21 cellular contexts compared by ENCODE assay signal in genomic region chr11:116137753-116138152, GRCh38.
DNase-seq lines count a peak whose midpoint lies in the region; ATAC-seq and TF ChIP-seq lines count a peak whose summit lies in the region.
"Had no signal": no experiment of that assay in that cellular context is flagged by ENCODE, and none has a peak within 500 bp of the region (broad histone marks: within the 10 kb centered on the region; RNA-seq: fewer than 3 reads in every experiment).

No MANE protein-coding gene starts in this region.

- peaks cover 12% of the 10 kb centered on the region for H3K9me3 Mint-ChIP-seq in nephron progenitor cell
- H3K9me3 Mint-ChIP-seq: CD8-positive, alpha-beta memory T cell had no signal

- no peaks in the 10 kb centered on the region for H3K36me3 ChIP-seq in BLaER1

- peaks cover 6% of the 10 kb centered on the region for H3K27me3 Mint-ChIP-seq in nephron progenitor cell (ENCODE audit: low read depth, poor library complexity)

- ATAC-seq in left colon (peak; percentile 81), SK-N-SH treated with all-trans-retinoic acid at 6 μM for 48 hours (no peak), GM21423 (IDR thresholded peaks at IDR 0.05; ENCODE audit: unreplicated experiment) (no peak)
- ATAC-seq: HCT116, HepG2 had no signal

- H4K20me1 ChIP-seq in BLaER1, result no peaks in the 10 kb centered on the region

- no peaks in the 10 kb centered on the region for H3K36me3 Mint-ChIP-seq in nephron progenitor cell (ENCODE audit: low read depth)
- H3K36me3 Mint-ChIP-seq: CD4-positive, CD25-positive, alpha-beta regulatory T cell; CD8-positive, alpha-beta memory T cell; IgD-negative memory B cell had no signal

- no peak overlapping the region for H3K9ac ChIP-seq in BLaER1
- H3K9ac ChIP-seq: GM23248 had no signal

- no peak overlapping the region for H3K4me3 ChIP-seq in BLaER1
- H3K4me3 ChIP-seq: GM23248 had no signal

- peak; percentile 85 to 91 for DNase-seq in NCI-H526 (lab: John Stamatoyannopoulos, UW)
- DNase-seq in left colon, result no peak
- no peak for DNase-seq in nephron progenitor cell
- no peak for DNase-seq in NCI-H187 (lab: John Stamatoyannopoulos, UW)
- DNase-seq: 8988T; C1 segment of cervical spinal cord; CD4-positive, CD25-positive, alpha-beta regulatory T cell; CD8-positive, alpha-beta memory T cell; COR-L47; DMS 273 treated with DMSO at 0.1 percent for 48 hours; DMS53; DND-41; EL; GM23248; HFFc6 had no signal

- H3K27ac ChIP-seq in BLaER1, result no peak overlapping the region
- H3K27ac ChIP-seq: GM23248 had no signal

- no peak overlapping the region for H3K4me3 Mint-ChIP-seq in nephron progenitor cell
- H3K4me3 Mint-ChIP-seq: CD4-positive, CD25-positive, alpha-beta regulatory T cell; CD8-positive, alpha-beta memory T cell; HFFc6; IgD-negative memory B cell had no signal

- H3K4me1 ChIP-seq in BLaER1, result peaks cover 15% of the 10 kb centered on the region

- H3K27me3 ChIP-seq in BLaER1, result no peaks in the 10 kb centered on the region

- H3K4me1 Mint-ChIP-seq in nephron progenitor cell, result peaks cover 38% of the 10 kb centered on the region
- H3K4me1 Mint-ChIP-seq: CD4-positive, CD25-positive, alpha-beta regulatory T cell; CD8-positive, alpha-beta memory T cell; IgD-negative memory B cell had no signal

- peak overlapping the region; percentile 34 for H3K27ac Mint-ChIP-seq in nephron progenitor cell
- H3K27ac Mint-ChIP-seq: CD4-positive, CD25-positive, alpha-beta regulatory T cell; HFFc6; IgD-negative memory B cell had no signal

- H3K4me2 ChIP-seq in BLaER1, result peak overlapping the region; percentile 70

- H3K9me3 ChIP-seq in BLaER1, result no peaks in the 10 kb centered on the region

- TF ChIP-seq CTCF in nephron progenitor cell (IDR thresholded peaks at IDR 0.05), result no peak

- intact Hi-C loops in left colon (cut with DNase I, micrococcal nuclease), result no loop called here

TF ChIP-seq in SK-N-SH treated with all-trans-retinoic acid at 6 μM for 48 hours, 23 proteins besides CTCF, POLR2A, EP300 and RAD21:
- no peak for TF ChIP-seq ZNF565 (CRISPR knock-in tag; conservative IDR thresholded peaks at IDR 0.05; ENCODE audit: low read depth)
- TF ChIP-seq POU6F1 (CRISPR knock-in tag; IDR thresholded peaks at IDR 0.05; ENCODE audit: borderline replicate concordance, low read depth), result no peak
- TF ChIP-seq ZNF70 (CRISPR knock-in tag; IDR thresholded peaks at IDR 0.05), result no peak
- no peak for TF ChIP-seq ZNF8 (CRISPR knock-in tag; IDR thresholded peaks at IDR 0.05)
- TF ChIP-seq GLIS3 (CRISPR knock-in tag; IDR thresholded peaks at IDR 0.05), result no peak
- no peak for TF ChIP-seq CSDC2 (CRISPR knock-in tag; IDR thresholded peaks at IDR 0.05)

Comparison
In these comparisons a context has a peak if more than half of its experiments do, and no peak if none do; other contexts are left out.
1. DNase-seq: peak in NCI-H526 (2 of 2); none in left colon (0 of 2), nephron progenitor cell (single experiment) and NCI-H187 (0 of 2).